In the genomic region with DNA sequence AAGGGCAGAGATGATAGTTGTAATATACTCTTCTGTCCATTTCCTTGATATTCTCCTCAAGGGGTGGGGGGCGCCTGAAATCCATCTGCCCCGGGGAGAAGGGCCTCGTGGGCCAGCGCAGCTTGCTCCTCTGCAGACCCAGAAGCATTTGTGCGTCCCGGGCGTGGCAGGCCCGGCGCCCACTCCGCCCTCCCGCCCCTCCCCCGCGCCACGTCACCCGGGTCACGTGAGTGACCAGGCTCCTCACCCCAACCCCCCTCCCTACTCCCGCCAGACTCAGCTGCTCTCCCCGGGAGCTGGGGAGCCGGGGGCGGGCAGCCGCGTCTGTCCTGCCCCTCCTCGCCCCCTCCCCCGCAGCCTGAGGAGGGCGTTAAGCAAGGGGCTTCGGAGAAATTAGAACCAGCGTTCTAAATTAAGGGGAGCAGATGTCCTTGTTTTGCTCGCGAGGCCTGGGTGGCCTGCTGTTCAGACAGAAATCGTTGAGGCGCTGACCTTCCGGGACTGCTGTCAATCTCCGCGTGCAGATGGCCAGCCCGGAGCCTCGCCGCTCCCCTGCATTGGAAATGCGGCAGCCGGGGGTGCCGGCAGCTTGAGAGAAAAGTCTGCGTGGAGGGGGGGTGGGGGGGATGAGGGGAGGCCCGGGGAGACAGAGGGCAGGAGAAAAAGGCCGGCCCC, we compare ENCODE assay signal across 8 cellular contexts.
DNase-seq lines count a peak whose midpoint lies in the region; ATAC-seq and TF ChIP-seq lines count a peak whose summit lies in the region.

No MANE protein-coding gene starts in this region.

- H3K4me1 ChIP-seq in esophagus muscularis mucosa, result peaks cover 23 to 47% (median 38%) of the 10 kb centered on the region in 4 donors
- peaks cover 32% of the 10 kb centered on the region for H3K4me1 ChIP-seq in muscle layer of colon (ENCODE audit: insufficient read depth, low read length)

- H3K4me1 Mint-ChIP-seq in activated T-cell treated with anti-CD3 and anti-CD28 coated beads, Interleukin-2, amount 50 U/mL, for 24 hours (ENCODE audit: low read depth), result peaks cover 49% of the 10 kb centered on the region

- no peak for TF ChIP-seq EP300 in esophagus muscularis mucosa (IDR thresholded peaks at IDR 0.05)

- peak overlapping the region; percentile 81 for H3K27ac Mint-ChIP-seq in activated T-cell treated with anti-CD3 and anti-CD28 coated beads, Interleukin-2, amount 50 U/mL, for 24 hours

- peak; percentile 49 for TF ChIP-seq POLR2A in esophagus muscularis mucosa (IDR thresholded peaks at IDR 0.05; ENCODE audit: low read depth)

- intact Hi-C loops in esophagus muscularis mucosa (cut with DNase I), result loop anchor here (2.0 to 10.0 kb wide), 2 partner anchors 99 to 185 kb away; a partner anchor contains a TSS

- H3K4me3 ChIP-seq in esophagus muscularis mucosa (peak overlapping the region; percentile 56 to 62 (median 60)), muscle layer of colon (ENCODE audit: low read depth in 1 of 2, low read length in 2 of 2) (peak overlapping the region; percentile 23 to 46)

- no peaks in the 10 kb centered on the region for H3K9me3 Mint-ChIP-seq in activated T-cell treated with anti-CD3 and anti-CD28 coated beads, Interleukin-2, amount 50 U/mL, for 24 hours

- DNase-seq in GM13977 (ENCODE audit: low spot score), result peak; percentile 85
- peak; percentile 98 for DNase-seq in NCI-H82 (lab: John Stamatoyannopoulos, UW)
- peak; percentile 81 for DNase-seq in activated T-cell treated with anti-CD3 and anti-CD28 coated beads, Interleukin-2, amount 50 U/mL, for 24 hours
- peak; percentile 95 for DNase-seq in esophagus muscularis mucosa (ENCODE audit: extremely low spot score)
- DNase-seq in stimulated activated CD8-positive, alpha-beta memory T cell treated with anti-CD3 and anti-CD28 coated beads, Interleukin-4, amount 100 ng/mL, for 24 hours (ENCODE audit: low read depth), result peak; percentile 59
- DNase-seq in NCI-H128 (lab: John Stamatoyannopoulos, UW; ENCODE audit: unreplicated experiment), result no peak

- peak; percentile 62 for ATAC-seq in HG02885 (IDR thresholded peaks at IDR 0.05; ENCODE audit: poor library complexity, unreplicated experiment)

- H3K27me3 Mint-ChIP-seq in activated T-cell treated with anti-CD3 and anti-CD28 coated beads, Interleukin-2, amount 50 U/mL, for 24 hours, result no peaks in the 10 kb centered on the region

- H3K4me3 Mint-ChIP-seq in activated T-cell treated with anti-CD3 and anti-CD28 coated beads, Interleukin-2, amount 50 U/mL, for 24 hours, result peak overlapping the region; percentile 79

- in situ Hi-C loops in GM13977 (cut with MboI; ENCODE audit: low pct_unique_long_range_greater_than_20kb, low sequenced_read_pairs, unreplicated experiment), result no loop called here

- H3K27ac ChIP-seq in esophagus muscularis mucosa (replicated peaks in 1 of 4) (peak overlapping the region; percentile 78 to 88 (median 86)), muscle layer of colon (ENCODE audit: low read depth, low read length) (peak overlapping the region; percentile 88)

- TF ChIP-seq CTCF in GM13977 (IDR thresholded peaks at IDR 0.05; ENCODE audit: extremely low read depth, insufficient read depth, missing control alignments) (no peak), esophagus muscularis mucosa (IDR thresholded peaks at IDR 0.05) (no peak)

- peak overlapping the region; percentile 46 for H3K9ac ChIP-seq in muscle layer of colon (ENCODE audit: low read length)

- WGBS in esophagus muscularis mucosa, result under 1% methylated on average over 18 of the region's 43 CpGs

- H3K27me3 ChIP-seq in esophagus muscularis mucosa, result no peaks in the 10 kb centered on the region
- no peaks in the 10 kb centered on the region for H3K27me3 ChIP-seq in muscle layer of colon (ENCODE audit: control insufficient read depth in 1 of 2, insufficient read depth in 2 of 2, low read length in 2 of 2)

- no peaks in the 10 kb centered on the region for H3K36me3 Mint-ChIP-seq in activated T-cell treated with anti-CD3 and anti-CD28 coated beads, Interleukin-2, amount 50 U/mL, for 24 hours (ENCODE audit: low read depth)

- no peaks in the 10 kb centered on the region for H3K36me3 ChIP-seq in esophagus muscularis mucosa
- H3K36me3 ChIP-seq in muscle layer of colon (ENCODE audit: insufficient read depth, low read length), result no peaks in the 10 kb centered on the region

- H3K9me3 ChIP-seq in esophagus muscularis mucosa (no peaks in the 10 kb centered on the region), muscle layer of colon (ENCODE audit: low read length) (no peaks in the 10 kb centered on the region)
